15 cellular contexts compared by ENCODE assay signal in the genomic region with DNA sequence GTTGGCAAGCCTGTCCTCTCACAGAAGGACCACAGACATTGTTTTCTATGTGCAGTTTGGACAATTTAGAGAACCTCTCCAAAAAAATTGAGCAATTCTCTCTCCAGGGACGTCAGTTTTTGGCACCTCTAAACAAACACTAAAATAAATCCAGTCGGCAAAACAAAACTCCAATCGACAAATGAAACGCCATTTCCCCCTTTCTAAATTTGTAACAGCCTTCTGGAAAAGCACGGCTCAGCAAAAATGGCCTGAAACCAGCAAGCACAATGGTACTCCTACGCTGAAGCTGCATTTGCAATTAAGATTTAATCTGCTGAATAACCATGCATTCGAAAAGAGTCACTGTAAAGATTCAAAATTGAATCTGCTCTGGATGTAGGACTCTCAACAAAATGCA.
DNase-seq lines count a peak whose midpoint lies in the region; ATAC-seq and TF ChIP-seq lines count a peak whose summit lies in the region.
"Had no signal": no experiment of that assay in that cellular context is flagged by ENCODE, and none has a peak within 500 bp of the region (broad histone marks: within the 10 kb centered on the region; RNA-seq: fewer than 3 reads in every experiment).

No MANE protein-coding gene starts in this region.

- no peak overlapping the region for H3K4me3 ChIP-seq in fibroblast of villous mesenchyme (ENCODE audit: low read depth, low read length)
- peak overlapping the region in 1 of 5 donors; percentile 14 for H3K4me3 ChIP-seq in subcutaneous abdominal adipose tissue (ENCODE audit: low read depth in 1 of 5, low read length in 5 of 5)
- H3K4me3 ChIP-seq: left lung, Peyer's patch had no signal

- no peaks in the 10 kb centered on the region for H3K27me3 ChIP-seq in subcutaneous abdominal adipose tissue (ENCODE audit: control insufficient read depth in 5 of 5, insufficient read depth in 4 of 5, low read length in 5 of 5)
- H3K27me3 ChIP-seq: left lung, Peyer's patch had no signal

- POLR2A ChIA-PET in activated CD8-positive, alpha-beta T cell treated with anti-CD3 and anti-CD28 coated beads for 36 hours (lab: Charles Lee), result interaction anchor here (1.5 kb wide), 1 partner anchor 10 kb away, joined by 3 read pairs; no protein-coding TSS in a partner anchor

- no peak overlapping the region for H3K9ac ChIP-seq in subcutaneous abdominal adipose tissue (ENCODE audit: low read length in 5 of 5)

- H3K27me3 Mint-ChIP-seq in HFFc6 (ENCODE audit: insufficient read depth), result no peaks in the 10 kb centered on the region
- H3K27me3 Mint-ChIP-seq in activated CD8-positive, alpha-beta T cell treated with anti-CD3 and anti-CD28 coated beads for 36 hours, result no peaks in the 10 kb centered on the region
- H3K27me3 Mint-ChIP-seq: activated CD4-positive, alpha-beta T cell treated with anti-CD3 and anti-CD28 coated beads, Interleukin-2, amount 10 ng/mL, durations not matched to agents 7 days and 5 days had no signal

- H3K4me1 ChIP-seq in subcutaneous abdominal adipose tissue (ENCODE audit: control insufficient read depth in 5 of 5, insufficient read depth in 5 of 5, low read length in 5 of 5), result peaks cover 0 to 18% (median 14%) of the 10 kb centered on the region in 5 donors
- H3K4me1 ChIP-seq: left lung, Peyer's patch had no signal

- DNase-seq in HFFc6 (no peak), fibroblast of villous mesenchyme (ENCODE audit: low read depth) (peak; percentile 28), NCI-H1417 treated with DMSO at 0.1 percent for 48 hours (lab: John Stamatoyannopoulos, UW) (no peak), ureter (ENCODE audit: low spot score) (no peak)
- DNase-seq in activated CD8-positive, alpha-beta T cell treated with anti-CD3 and anti-CD28 coated beads for 36 hours, result no peak
- DNase-seq in effector CD4-positive, alpha-beta T cell, result no peak
- DNase-seq: activated CD4-positive, alpha-beta T cell treated with anti-CD3 and anti-CD28 coated beads, Interleukin-2, amount 10 ng/mL, durations not matched to agents 7 days and 5 days; CD8-positive, alpha-beta memory T cell; endodermal cell; Karpas-422; left lung; natural killer cell; NCI-H524; Peyer's patch had no signal

- ATAC-seq in activated CD8-positive, alpha-beta T cell treated with anti-CD3 and anti-CD28 coated beads for 36 hours, result no peak
- ATAC-seq: left lung, natural killer cell had no signal

- H3K27ac Mint-ChIP-seq in HFFc6, result peak overlapping the region; percentile 73
- H3K27ac Mint-ChIP-seq in activated CD8-positive, alpha-beta T cell treated with anti-CD3 and anti-CD28 coated beads for 36 hours, result peak overlapping the region; percentile 43
- H3K27ac Mint-ChIP-seq: activated CD4-positive, alpha-beta T cell treated with anti-CD3 and anti-CD28 coated beads, Interleukin-2, amount 10 ng/mL, durations not matched to agents 7 days and 5 days; endodermal cell had no signal

- H3K4me1 Mint-ChIP-seq in HFFc6 (ENCODE audit: low read depth), result peaks cover 41% of the 10 kb centered on the region
- peaks cover 21% of the 10 kb centered on the region for H3K4me1 Mint-ChIP-seq in activated CD8-positive, alpha-beta T cell treated with anti-CD3 and anti-CD28 coated beads for 36 hours (ENCODE audit: low read depth)

- peaks cover 0 to 7% (median 0%) of the 10 kb centered on the region in 5 donors for H3K9me3 ChIP-seq in subcutaneous abdominal adipose tissue (ENCODE audit: control insufficient read depth in 5 of 5, low read length in 5 of 5)
- H3K9me3 ChIP-seq: left lung, Peyer's patch had no signal

- H3K36me3 Mint-ChIP-seq in HFFc6 (ENCODE audit: low read depth), result peaks cover 8% of the 10 kb centered on the region
- H3K36me3 Mint-ChIP-seq in activated CD8-positive, alpha-beta T cell treated with anti-CD3 and anti-CD28 coated beads for 36 hours (ENCODE audit: low read depth), result peaks cover 20% of the 10 kb centered on the region
- H3K36me3 Mint-ChIP-seq: natural killer cell had no signal

- CTCF ChIA-PET in activated CD8-positive, alpha-beta T cell treated with anti-CD3 and anti-CD28 coated beads for 36 hours (lab: Charles Lee), result interaction anchor here (1.1 kb wide), 1 partner anchor 71 kb away, joined by 4 read pairs; no protein-coding TSS in a partner anchor

- H3K27ac ChIP-seq in subcutaneous abdominal adipose tissue (ENCODE audit: low read depth, low read length), result peak overlapping the region; percentile 20
- H3K27ac ChIP-seq: Peyer's patch had no signal

- H3K9me3 Mint-ChIP-seq in HFFc6, result no peaks in the 10 kb centered on the region
- H3K9me3 Mint-ChIP-seq in activated CD8-positive, alpha-beta T cell treated with anti-CD3 and anti-CD28 coated beads for 36 hours, result peaks cover 2% of the 10 kb centered on the region
- H3K9me3 Mint-ChIP-seq: activated CD4-positive, alpha-beta T cell treated with anti-CD3 and anti-CD28 coated beads, Interleukin-2, amount 10 ng/mL, durations not matched to agents 7 days and 5 days; natural killer cell had no signal

- TF ChIP-seq CTCF in HFFc6 (IDR thresholded peaks at IDR 0.05) (no peak), fibroblast of villous mesenchyme (IDR thresholded peaks at IDR 0.05; ENCODE audit: insufficient read depth, low read depth, low read length) (no peak)
- no peak for TF ChIP-seq CTCF in activated CD8-positive, alpha-beta T cell treated with anti-CD3 and anti-CD28 coated beads for 36 hours (IDR thresholded peaks at IDR 0.05)

- H3K36me3 ChIP-seq in subcutaneous abdominal adipose tissue (ENCODE audit: control insufficient read depth in 5 of 5, insufficient read depth in 5 of 5, low read length in 5 of 5), result peaks cover 0 to 12% (median 6%) of the 10 kb centered on the region in 5 donors
- H3K36me3 ChIP-seq: Peyer's patch had no signal

- H3K4me3 Mint-ChIP-seq in HFFc6, result peak overlapping the region; percentile 54
- H3K4me3 Mint-ChIP-seq in activated CD8-positive, alpha-beta T cell treated with anti-CD3 and anti-CD28 coated beads for 36 hours, result no peak overlapping the region
- H3K4me3 Mint-ChIP-seq: activated CD4-positive, alpha-beta T cell treated with anti-CD3 and anti-CD28 coated beads, Interleukin-2, amount 10 ng/mL, durations not matched to agents 7 days and 5 days; CD8-positive, alpha-beta memory T cell; endodermal cell; natural killer cell had no signal

- intact Hi-C loops in activated CD8-positive, alpha-beta T cell treated with anti-CD3 and anti-CD28 coated beads for 36 hours (cut with micrococcal nuclease), result loop anchor here (10.0 kb wide), 1 partner anchor 90 kb away; no protein-coding TSS in a partner anchor
